ENCODE assay signal across 34 cellular contexts in genomic region chrX:70009049-70009448, GRCh38. TPM values are rescaled to one million over a fixed set of nuclear protein-coding genes. Genes with fewer than 3 reads are reported as not detected.
"Had no signal": no experiment of that assay in that cellular context is flagged by ENCODE, and none has a peak within 500 bp of the region (broad histone marks: within the 10 kb centered on the region; RNA-seq: fewer than 3 reads in every experiment).

No MANE protein-coding gene starts in this region.

- DNase-seq: colonic mucosa; cortex of kidney; effector CD8-positive, alpha-beta T cell; effector memory CD8-positive, alpha-beta T cell; endodermal cell; erythroblast; esophagus squamous epithelium; foreskin fibroblast; foreskin melanocyte; gastrocnemius medialis; glutamatergic neuron; head of caudate nucleus; heart right ventricle; hippocampal formation; islet precursor cell; left cardiac atrium; left lung; left ventricle myocardium superior; lower lobe of right lung; mesenchymal stem cell; naive B cell had no signal

- FAIRE-seq: endometrium had no signal

- H3K4me3 ChIP-seq: colonic mucosa, esophagus squamous epithelium, gastrocnemius medialis, heart right ventricle, left lung, lower lobe of right lung had no signal

- H3K27ac ChIP-seq: colonic mucosa, epithelial cell of prostate, esophagus squamous epithelium, gastrocnemius medialis, heart right ventricle, left lung, lower lobe of right lung had no signal

- H3K36me3 ChIP-seq: colonic mucosa, esophagus squamous epithelium, gastrocnemius medialis, heart right ventricle, left lung, lower lobe of right lung had no signal

- H3K9me3 ChIP-seq: colonic mucosa, esophagus squamous epithelium, gastrocnemius medialis, left lung, lower lobe of right lung had no signal

- H3K4me1 ChIP-seq: colonic mucosa, gastrocnemius medialis, left lung, lower lobe of right lung had no signal

- ATAC-seq: effector memory CD8-positive, alpha-beta T cell; esophagus mucosa; gastrocnemius medialis; heart right ventricle; left cardiac atrium; left lung; left ventricle myocardium superior; lower lobe of right lung had no signal

RNA-seq across cellular contexts. Expression of gene AWAT2, which starts 40.7 kb away (rescaled TPM):
- total RNA-seq: chondrocyte, colonic mucosa, endodermal cell, esophagus mucosa, esophagus squamous epithelium, gastrocnemius medialis, glomerular endothelial cell, heart right ventricle, kidney epithelial cell, left cardiac atrium, left lung, left ventricle myocardium superior, mesenteric fat pad, mesothelial cell of epicardium, mononuclear cell, myocyte had no signal
- polyA plus RNA-seq: heart right ventricle had no signal

RNA-seq across cellular contexts. Expression of gene OTUD6A, which starts 53.2 kb away (rescaled TPM):
- total RNA-seq: chondrocyte, colonic mucosa, dermis microvascular lymphatic vessel endothelial cell, esophagus mucosa, esophagus squamous epithelium, gastrocnemius medialis, glomerular endothelial cell, heart right ventricle, kidney epithelial cell, left cardiac atrium, left lung, left ventricle myocardium superior, lower leg skin, lower lobe of right lung, lung microvascular endothelial cell, mesenteric fat pad, mesothelial cell of epicardium, mononuclear cell, myocyte had no signal
- polyA plus RNA-seq: heart right ventricle had no signal
